ENCODE assay signal across 1 cellular context in genomic region chr2:230358305-230358704, GRCh38.
TF ChIP-seq lines count a peak whose summit lies in the region.

No MANE protein-coding gene starts in this region.

TF ChIP-seq in WTC11, 78 proteins besides CTCF, POLR2A, EP300 and RAD21:
- TF ChIP-seq FOXP1 (CRISPR knock-in tag; IDR thresholded peaks at IDR 0.05; ENCODE audit: borderline replicate concordance) (no peak), SMAD4 (CRISPR knock-in tag; IDR thresholded peaks at IDR 0.05) (no peak), JAZF1 (CRISPR knock-in tag; IDR thresholded peaks at IDR 0.05) (no peak)
